In the genomic region with DNA sequence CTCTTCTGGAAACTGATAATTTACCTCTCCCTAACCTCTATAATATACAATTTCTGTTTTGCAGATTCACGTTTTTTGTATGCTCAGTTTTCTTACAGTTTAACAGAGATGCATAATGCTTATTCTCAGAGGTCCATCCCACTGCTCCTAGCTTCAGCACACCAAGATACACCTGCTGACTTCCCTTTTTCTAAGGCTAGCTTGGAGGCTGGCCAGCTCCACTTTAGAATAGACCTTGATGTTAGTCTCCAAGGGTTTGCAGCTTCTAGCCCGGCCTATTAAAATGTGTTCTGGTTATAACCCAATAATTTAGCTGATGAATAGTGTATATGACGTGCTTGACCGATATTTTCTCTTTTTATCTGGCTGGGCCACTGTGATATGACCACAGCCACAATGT, we compare ENCODE assay signal across 26 cellular contexts.
"Had no signal": no experiment of that assay in that cellular context is flagged by ENCODE, and none has a peak within 500 bp of the region (broad histone marks: within the 10 kb centered on the region; RNA-seq: fewer than 3 reads in every experiment).

No MANE protein-coding gene starts in this region.

- H3K27ac ChIP-seq: epithelial cell of prostate, esophagus squamous epithelium, gastrocnemius medialis, heart right ventricle, left lung, lower lobe of right lung had no signal

- ATAC-seq: effector memory CD8-positive, alpha-beta T cell; esophagus mucosa; gastrocnemius medialis; heart right ventricle; left cardiac atrium; left lung; left ventricle myocardium superior; lower lobe of right lung; mucosa of descending colon; naive thymus-derived CD8-positive, alpha-beta T cell had no signal

- H3K9me3 ChIP-seq: esophagus squamous epithelium, gastrocnemius medialis, heart right ventricle, left lung, lower lobe of right lung, mucosa of descending colon had no signal

- H3K4me1 ChIP-seq: esophagus squamous epithelium, gastrocnemius medialis, heart right ventricle, left lung, lower lobe of right lung had no signal

- H3K36me3 ChIP-seq: esophagus squamous epithelium, gastrocnemius medialis, heart right ventricle, left lung, lower lobe of right lung had no signal

- H3K4me3 ChIP-seq: esophagus squamous epithelium, gastrocnemius medialis, heart right ventricle, left lung, lower lobe of right lung, mucosa of descending colon had no signal

- DNase-seq: cortex of kidney; effector CD8-positive, alpha-beta T cell; effector memory CD8-positive, alpha-beta T cell; endodermal cell; erythroblast; esophagus squamous epithelium; foreskin fibroblast; foreskin melanocyte; gastrocnemius medialis; glutamatergic neuron; head of caudate nucleus; heart right ventricle; hippocampal formation; left cardiac atrium; left lung; left ventricle myocardium superior; lower lobe of right lung; mesenchymal stem cell; mucosa of descending colon; naive B cell; naive thymus-derived CD8-positive, alpha-beta T cell had no signal

- FAIRE-seq: endometrium, islet of Langerhans, keratinocyte had no signal

- H3K27me3 ChIP-seq: esophagus squamous epithelium, gastrocnemius medialis, heart right ventricle had no signal
